ENCODE assay signal across 24 cellular contexts in the genomic region with DNA sequence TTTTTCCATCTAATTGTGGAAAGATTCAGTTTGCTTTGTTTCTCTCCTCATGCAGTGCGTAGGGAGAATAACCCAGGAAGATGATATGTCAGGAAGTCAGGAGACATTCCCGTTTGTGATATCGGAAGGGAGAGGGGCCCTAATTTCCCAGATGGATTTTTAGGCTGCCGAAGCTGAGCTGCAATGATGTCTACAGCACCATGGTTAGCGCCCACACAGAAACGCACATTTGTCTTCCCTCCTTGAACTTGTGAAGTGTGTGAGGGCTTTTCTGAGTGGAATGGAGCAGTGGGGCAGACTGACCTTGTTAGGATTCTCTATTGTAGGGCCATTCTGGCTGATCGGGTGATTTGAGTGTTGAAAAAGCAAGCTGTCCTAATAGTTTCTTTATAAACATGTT.
DNase-seq lines count a peak whose midpoint lies in the region; TF ChIP-seq lines count a peak whose summit lies in the region.
"Had no signal": no experiment of that assay in that cellular context is flagged by ENCODE, and none has a peak within 500 bp of the region (broad histone marks: within the 10 kb centered on the region; RNA-seq: fewer than 3 reads in every experiment).

No MANE protein-coding gene starts in this region.

- H3K4me1 Mint-ChIP-seq in nephron progenitor cell, result peaks cover 38% of the 10 kb centered on the region
- no peaks in the 10 kb centered on the region for H3K4me1 Mint-ChIP-seq in activated CD4-positive, alpha-beta memory T cell treated with anti-CD3 and anti-CD28 coated beads, Interleukin-2, amount 10 ng/mL, durations not matched to agents 7 days and 5 days

- H3K27ac ChIP-seq in dorsolateral prefrontal cortex, result peak overlapping the region in 48 of 59 donors; percentile 6 to 83 (median 61)
- H3K27ac ChIP-seq: adrenal gland, epithelial cell of prostate, stomach had no signal

- peak overlapping the region in 1 of 59 donors; percentile 9 for H3K4me3 ChIP-seq in dorsolateral prefrontal cortex
- H3K4me3 ChIP-seq: adrenal gland, HAP-1, stomach had no signal

- TF ChIP-seq RAD21 in Ishikawa (IDR thresholded peaks at IDR 0.05; ENCODE audit: low read depth), result no peak

- peak; percentile 20 for DNase-seq in AG20443 (ENCODE audit: low spot score)
- no peak for DNase-seq in dorsolateral prefrontal cortex
- DNase-seq in nephron progenitor cell, result no peak
- no peak for DNase-seq in activated CD4-positive, alpha-beta memory T cell treated with anti-CD3 and anti-CD28 coated beads, Interleukin-2, amount 10 ng/mL, durations not matched to agents 7 days and 5 days
- no peak for DNase-seq in NCI-H1105 (lab: John Stamatoyannopoulos, UW)
- DNase-seq in kidney glomerular epithelial cell (lab: John Stamatoyannopoulos, UW), result no peak
- DNase-seq in activated CD4-positive, alpha-beta T cell treated with anti-CD3 and anti-CD28 coated beads for 1 hour, result no peak
- DNase-seq: ACHN; activated CD8-positive, alpha-beta T cell treated with anti-CD3 and anti-CD28 coated beads, Interleukin-2, amount 10 ng/mL, durations not matched to agents 7 days and 5 days; activated T-cell treated with anti-CD3 and anti-CD28 coated beads, Interleukin-2, amount 50 U/mL, for 1 hour; adrenal gland; CD4-positive, CD25-positive, alpha-beta regulatory T cell; central memory CD4-positive, alpha-beta T cell; hippocampal formation; islet precursor cell; MM.1S; NCI-H1436; stomach had no signal

- peaks cover 22% of the 10 kb centered on the region for H3K9me3 Mint-ChIP-seq in nephron progenitor cell
- H3K9me3 Mint-ChIP-seq in activated CD4-positive, alpha-beta memory T cell treated with anti-CD3 and anti-CD28 coated beads, Interleukin-2, amount 10 ng/mL, durations not matched to agents 7 days and 5 days, result no peaks in the 10 kb centered on the region
- H3K9me3 Mint-ChIP-seq: T-helper 2 cell treated with Interferon-gamma antibody and Interleukin-4, amounts not matched to agents 5 μg/mL and 100 μg/mL, for 36 hours had no signal

- TF ChIP-seq EP300 in Ishikawa (IDR thresholded peaks at IDR 0.05; ENCODE audit: borderline replicate concordance), result no peak

- intact Hi-C loops in dorsolateral prefrontal cortex (cut with DNase I), result loop anchor here in 1 of 2 donors (10.0 kb wide), 1 partner anchor 93 kb away; no protein-coding TSS in a partner anchor

- no peak for TF ChIP-seq CTCF in dorsolateral prefrontal cortex (IDR thresholded peaks at IDR 0.05 in 54 of 56, conservative IDR thresholded peaks at IDR 0.05 in 2 of 56; ENCODE audit: low read depth in 1 of 56, partially characterized antibody in 56 of 56)
- no peak for TF ChIP-seq CTCF in nephron progenitor cell (IDR thresholded peaks at IDR 0.05)

- H3K27me3 ChIP-seq in dorsolateral prefrontal cortex, result no peaks in the 10 kb centered on the region
- H3K27me3 ChIP-seq: adrenal gland, stomach had no signal

- POLR2A ChIA-PET in activated CD4-positive, alpha-beta memory T cell treated with anti-CD3 and anti-CD28 coated beads, Interleukin-2, amount 10 ng/mL, durations not matched to agents 7 days and 5 days (lab: Charles Lee), result no interaction called here

- H3K27me3 Mint-ChIP-seq in nephron progenitor cell (ENCODE audit: low read depth, poor library complexity), result peaks cover 3% of the 10 kb centered on the region
- H3K27me3 Mint-ChIP-seq in activated CD4-positive, alpha-beta memory T cell treated with anti-CD3 and anti-CD28 coated beads, Interleukin-2, amount 10 ng/mL, durations not matched to agents 7 days and 5 days, result no peaks in the 10 kb centered on the region
- H3K27me3 Mint-ChIP-seq: CD4-positive, CD25-positive, alpha-beta regulatory T cell; type B pancreatic cell had no signal

- CTCF ChIA-PET in activated CD4-positive, alpha-beta memory T cell treated with anti-CD3 and anti-CD28 coated beads, Interleukin-2, amount 10 ng/mL, durations not matched to agents 7 days and 5 days (lab: Charles Lee), result no interaction called here

- H3K36me3 Mint-ChIP-seq in nephron progenitor cell (ENCODE audit: low read depth), result peaks cover 7% of the 10 kb centered on the region
- H3K36me3 Mint-ChIP-seq in activated CD4-positive, alpha-beta memory T cell treated with anti-CD3 and anti-CD28 coated beads, Interleukin-2, amount 10 ng/mL, durations not matched to agents 7 days and 5 days (ENCODE audit: low read depth), result no peaks in the 10 kb centered on the region

- H3K27ac Mint-ChIP-seq in nephron progenitor cell, result peak overlapping the region; percentile 31
- H3K27ac Mint-ChIP-seq in activated CD4-positive, alpha-beta memory T cell treated with anti-CD3 and anti-CD28 coated beads, Interleukin-2, amount 10 ng/mL, durations not matched to agents 7 days and 5 days, result no peak overlapping the region
- H3K27ac Mint-ChIP-seq: activated CD8-positive, alpha-beta T cell treated with anti-CD3 and anti-CD28 coated beads, Interleukin-2, amount 10 ng/mL, durations not matched to agents 7 days and 5 days; T-helper 2 cell treated with Interferon-gamma antibody and Interleukin-4, amounts not matched to agents 5 μg/mL and 100 μg/mL, for 36 hours; type B pancreatic cell; WTC11 had no signal

- no peak overlapping the region for H3K4me3 Mint-ChIP-seq in nephron progenitor cell
- H3K4me3 Mint-ChIP-seq in activated CD4-positive, alpha-beta memory T cell treated with anti-CD3 and anti-CD28 coated beads, Interleukin-2, amount 10 ng/mL, durations not matched to agents 7 days and 5 days, result no peak overlapping the region
- H3K4me3 Mint-ChIP-seq: activated CD8-positive, alpha-beta T cell treated with anti-CD3 and anti-CD28 coated beads, Interleukin-2, amount 10 ng/mL, durations not matched to agents 7 days and 5 days; CD4-positive, CD25-positive, alpha-beta regulatory T cell; T-helper 2 cell treated with Interferon-gamma antibody and Interleukin-4, amounts not matched to agents 5 μg/mL and 100 μg/mL, for 36 hours; type B pancreatic cell; WTC11 had no signal

TF ChIP-seq in Ishikawa, 13 proteins besides CTCF, POLR2A, EP300 and RAD21:
- TF ChIP-seq CREB1 (IDR thresholded peaks at IDR 0.05; ENCODE audit: low read depth), result no peak
- TF ChIP-seq, protein P1, sequence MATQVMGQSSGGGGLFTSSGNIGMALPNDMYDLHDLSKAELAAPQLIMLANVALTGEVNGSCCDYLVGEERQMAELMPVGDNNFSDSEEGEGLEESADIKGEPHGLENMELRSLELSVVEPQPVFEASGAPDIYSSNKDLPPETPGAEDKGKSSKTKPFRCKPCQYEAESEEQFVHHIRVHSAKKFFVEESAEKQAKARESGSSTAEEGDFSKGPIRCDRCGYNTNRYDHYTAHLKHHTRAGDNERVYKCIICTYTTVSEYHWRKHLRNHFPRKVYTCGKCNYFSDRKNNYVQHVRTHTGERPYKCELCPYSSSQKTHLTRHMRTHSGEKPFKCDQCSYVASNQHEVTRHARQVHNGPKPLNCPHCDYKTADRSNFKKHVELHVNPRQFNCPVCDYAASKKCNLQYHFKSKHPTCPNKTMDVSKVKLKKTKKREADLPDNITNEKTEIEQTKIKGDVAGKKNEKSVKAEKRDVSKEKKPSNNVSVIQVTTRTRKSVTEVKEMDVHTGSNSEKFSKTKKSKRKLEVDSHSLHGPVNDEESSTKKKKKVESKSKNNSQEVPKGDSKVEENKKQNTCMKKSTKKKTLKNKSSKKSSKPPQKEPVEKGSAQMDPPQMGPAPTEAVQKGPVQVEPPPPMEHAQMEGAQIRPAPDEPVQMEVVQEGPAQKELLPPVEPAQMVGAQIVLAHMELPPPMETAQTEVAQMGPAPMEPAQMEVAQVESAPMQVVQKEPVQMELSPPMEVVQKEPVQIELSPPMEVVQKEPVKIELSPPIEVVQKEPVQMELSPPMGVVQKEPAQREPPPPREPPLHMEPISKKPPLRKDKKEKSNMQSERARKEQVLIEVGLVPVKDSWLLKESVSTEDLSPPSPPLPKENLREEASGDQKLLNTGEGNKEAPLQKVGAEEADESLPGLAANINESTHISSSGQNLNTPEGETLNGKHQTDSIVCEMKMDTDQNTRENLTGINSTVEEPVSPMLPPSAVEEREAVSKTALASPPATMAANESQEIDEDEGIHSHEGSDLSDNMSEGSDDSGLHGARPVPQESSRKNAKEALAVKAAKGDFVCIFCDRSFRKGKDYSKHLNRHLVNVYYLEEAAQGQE (IDR thresholded peaks at IDR 0.05; ENCODE audit: low read depth), result peak; percentile 69
